ENCODE assay signal across 17 cellular contexts in the genomic region with DNA sequence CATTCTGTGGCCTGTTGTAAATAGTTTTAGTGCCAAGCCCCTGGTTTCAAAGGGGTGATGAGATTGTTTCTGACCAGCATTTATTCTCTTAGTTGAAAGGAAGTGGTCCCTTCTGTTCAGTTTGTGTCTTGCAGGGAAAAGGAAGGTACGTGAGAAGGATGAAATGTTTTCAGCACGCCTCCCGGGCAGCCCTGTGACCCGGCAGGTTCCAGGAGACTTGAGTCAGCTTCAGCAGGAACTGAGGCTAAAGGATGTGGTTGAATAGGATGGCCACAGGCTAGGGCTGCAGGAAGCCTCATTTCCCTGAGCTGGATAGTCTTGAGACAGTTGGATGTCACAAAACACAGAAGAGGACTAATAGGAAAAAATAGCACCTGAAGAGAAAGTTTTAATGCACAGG.
A peak's percentile ranks its signal among the peaks of the same experiment; 100 is the strongest.
DNase-seq lines count a peak whose midpoint lies in the region; ATAC-seq and TF ChIP-seq lines count a peak whose summit lies in the region.
"Had no signal": no experiment of that assay in that cellular context is flagged by ENCODE, and none has a peak within 500 bp of the region (broad histone marks: within the 10 kb centered on the region; RNA-seq: fewer than 3 reads in every experiment).

No MANE protein-coding gene starts in this region.

- H3K4me3 ChIP-seq in AG10803 (ENCODE audit: low read length) (no peak overlapping the region), RWPE2 (ENCODE audit: severe bottlenecking) (no peak overlapping the region), fibroblast of mammary gland (ENCODE audit: control insufficient read depth, low read depth, low read length) (no peak overlapping the region), right lobe of liver (no peak overlapping the region)
- H3K4me3 ChIP-seq: adrenal gland had no signal

- DNase-seq in AG10803 (ENCODE audit: low read depth) (peak; percentile 54), ELR (ENCODE audit: low read depth) (peak; percentile 97), RWPE2 (ENCODE audit: low spot score) (no peak), fibroblast of mammary gland (ENCODE audit: low read depth) (peak; percentile 15), CD1c-positive myeloid dendritic cell (ENCODE audit: extremely low spot score) (no peak), right lobe of liver (no peak)
- DNase-seq: activated T-cell treated with anti-CD3 and anti-CD28 coated beads for 4 hours; adrenal gland; CD8-positive, alpha-beta T cell; effector CD4-positive, alpha-beta T cell; left cardiac atrium; NCI-H2081; NCI-H69; Right ventricle myocardium superior; WERI-Rb-1 had no signal

- TF ChIP-seq POLR2A in right lobe of liver (IDR thresholded peaks at IDR 0.05), result no peak

- intact Hi-C loops in right lobe of liver (cut with DNase I), result no loop called here

- H3K27me3 ChIP-seq in RWPE2 (ENCODE audit: insufficient read depth, poor library complexity, severe bottlenecking), result no peaks in the 10 kb centered on the region
- H3K27me3 ChIP-seq in right lobe of liver, result no peaks in the 10 kb centered on the region
- H3K27me3 ChIP-seq: adrenal gland had no signal

- WGBS in right lobe of liver (ENCODE audit: insufficient coverage, low coverage, low lambda C conversion rate, missing lambda C conversion rate), result 28% methylated on average over 4 of the region's 4 CpGs

- H3K36me3 ChIP-seq in RWPE2 (ENCODE audit: low read depth) (no peaks in the 10 kb centered on the region), right lobe of liver (no peaks in the 10 kb centered on the region)
- H3K36me3 ChIP-seq: adrenal gland, WERI-Rb-1 had no signal

- ATAC-seq in RWPE2 (ENCODE audit: low read depth) (peak; percentile 82), HG03520 (IDR thresholded peaks at IDR 0.05; ENCODE audit: unreplicated experiment) (no peak), HG03457 (IDR thresholded peaks at IDR 0.05; ENCODE audit: unreplicated experiment) (no peak), right lobe of liver (no peak)
- ATAC-seq: CD8-positive, alpha-beta T cell; left cardiac atrium had no signal

- TF ChIP-seq CTCF in AG10803 (conservative IDR thresholded peaks at IDR 0.05; ENCODE audit: low read length) (no peak), RWPE2 (IDR thresholded peaks at IDR 0.05; ENCODE audit: poor library complexity, severe bottlenecking) (no peak), fibroblast of mammary gland (conservative IDR thresholded peaks at IDR 0.05; ENCODE audit: control insufficient read depth, insufficient read depth, low read depth, low read length) (no peak), right lobe of liver (IDR thresholded peaks at IDR 0.05) (no peak)

- H3K4me1 ChIP-seq in RWPE2 (ENCODE audit: insufficient read depth, poor library complexity, severe bottlenecking), result peaks cover 25% of the 10 kb centered on the region
- H3K4me1 ChIP-seq in right lobe of liver, result no peaks in the 10 kb centered on the region
- H3K4me1 ChIP-seq: adrenal gland had no signal

- H3K9me3 ChIP-seq in RWPE2 (ENCODE audit: severe bottlenecking), result no peaks in the 10 kb centered on the region
- H3K9me3 ChIP-seq in right lobe of liver, result no peaks in the 10 kb centered on the region
- H3K9me3 ChIP-seq: adrenal gland had no signal

- peak overlapping the region; percentile 62 for H3K27ac ChIP-seq in RWPE2 (ENCODE audit: poor library complexity, severe bottlenecking)
- no peak overlapping the region for H3K27ac ChIP-seq in right lobe of liver
- H3K27ac ChIP-seq: adrenal gland, WERI-Rb-1 had no signal

Comparison
In these comparisons a context has a peak if more than half of its experiments do, and no peak if none do; other contexts are left out.
1. DNase-seq: peak in AG10803 (single experiment), ELR (single experiment) and fibroblast of mammary gland (single experiment); none in RWPE2 (single experiment), CD1c-positive myeloid dendritic cell (single experiment) and right lobe of liver (0 of 3).